In the genomic region with DNA sequence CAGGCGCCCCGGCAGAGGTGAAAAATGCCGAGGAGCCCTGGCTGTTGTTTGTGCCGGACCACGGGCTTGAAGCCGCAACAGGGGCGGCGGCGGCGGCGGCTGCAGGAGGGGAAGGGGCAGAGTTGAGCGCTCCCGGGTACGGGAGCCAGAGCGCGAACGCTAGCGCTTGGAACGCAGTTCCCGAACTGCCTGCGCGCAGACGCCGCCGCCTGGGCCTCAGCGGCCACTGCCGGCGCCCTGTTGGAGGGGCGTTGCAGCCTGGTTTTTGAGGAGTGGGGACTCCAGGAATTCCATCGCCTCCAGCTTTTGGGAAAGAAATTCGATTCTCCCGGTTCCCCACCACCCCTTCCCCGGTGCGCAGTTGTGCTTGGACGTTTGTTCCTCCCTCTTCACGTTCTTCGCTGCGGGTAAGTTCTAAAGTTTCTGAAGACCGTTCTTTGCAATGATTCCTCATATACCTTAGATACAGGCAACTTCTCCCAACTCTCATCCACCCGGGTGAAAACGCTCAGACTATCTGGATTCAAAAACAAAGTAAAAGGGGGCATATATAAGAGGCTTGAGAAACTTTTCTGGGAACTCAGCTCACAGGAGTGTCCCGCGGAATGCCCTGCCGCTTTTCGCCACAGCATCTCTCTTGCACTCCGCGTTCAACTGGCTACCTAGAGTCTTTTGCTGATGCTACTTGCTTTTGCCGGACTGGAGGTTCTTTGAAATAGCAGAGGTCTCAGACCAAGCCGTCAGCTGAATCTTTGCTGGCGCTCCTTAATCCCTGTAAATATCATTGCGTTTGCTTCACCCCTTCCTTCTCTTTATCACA, we compare ENCODE assay signal across 8 cellular contexts. TPM values are rescaled to one million over a fixed set of nuclear protein-coding genes. Genes with fewer than 3 reads are reported as not detected.
DNase-seq lines count a peak whose midpoint lies in the region; ATAC-seq and TF ChIP-seq lines count a peak whose summit lies in the region.

No MANE protein-coding gene starts in this region.

- WGBS in right lobe of liver (ENCODE audit: insufficient coverage, low coverage, low lambda C conversion rate, missing lambda C conversion rate), result under 1% methylated on average over 16 of the region's 51 CpGs
- WGBS in stomach, 5 donors, result 0 to 1% (median 1%) methylated on average over 23 to 51 of the region's 51 CpGs

- intact Hi-C loops in Caco-2 (cut with micrococcal nuclease; ENCODE audit: unreplicated experiment), result loop anchor here (10.0 kb wide), 1 partner anchor 279 kb away; no protein-coding TSS in a partner anchor
- intact Hi-C loops in right lobe of liver (cut with DNase I), result loop anchor here in 1 of 2 donors (10.0 kb wide), 1 partner anchor 429 kb away; no protein-coding TSS in a partner anchor
- intact Hi-C loops in stomach (cut with DNase I; ENCODE audit: low total_unique reads), result no loop called here

- POLR2A ChIA-PET in Caco-2 (lab: Charles Lee), result no interaction called here

- H3K9me3 ChIP-seq in Caco-2 (no peaks in the 10 kb centered on the region), HAP-1 (peaks cover 11% of the 10 kb centered on the region), SK-N-MC (ENCODE audit: low read depth, low read length) (no peaks in the 10 kb centered on the region; the same call in 1 of the 2 replicates), duodenal mucosa (ENCODE audit: control insufficient read depth in 1 of 2, low read length in 2 of 2) (no peaks in the 10 kb centered on the region), right lobe of liver (no peaks in the 10 kb centered on the region), stomach (no peaks in the 10 kb centered on the region)

- CTCF ChIA-PET in Caco-2 (lab: Charles Lee), result no interaction called here

- H3K27ac ChIP-seq in SK-N-MC (peak overlapping the region; percentile 96), duodenal mucosa (ENCODE audit: low read depth, low read length) (peak overlapping the region; percentile 73), right lobe of liver (peak overlapping the region; percentile 91 to 93 (median 92)), stomach (peak overlapping the region; percentile 75 to 93 (median 85))

- H3K4me1 Mint-ChIP-seq in Caco-2 (ENCODE audit: low read depth, unreplicated experiment), result no peaks in the 10 kb centered on the region

- H3K9ac ChIP-seq in SK-N-MC (ENCODE audit: insufficient read length) (peak overlapping the region; percentile 96), duodenal mucosa (ENCODE audit: low read depth in 1 of 2, low read length in 2 of 2) (peak overlapping the region; percentile 32 to 45)

- H3K4me1 ChIP-seq in Caco-2 (0 out of 2 replicates have a peak, but pooled peaks cover 7% of the 10 kb centered on the region), HAP-1 (peaks cover 13% of the 10 kb centered on the region), duodenal mucosa (ENCODE audit: control insufficient read depth in 1 of 2, insufficient read depth in 2 of 2, low read length in 2 of 2) (peaks cover 5 to 12% of the 10 kb centered on the region in 2 donors), right lobe of liver (peaks cover 0 to 20% (median 0%) of the 10 kb centered on the region in 4 donors), stomach (peaks cover 14 to 55% (median 46%) of the 10 kb centered on the region in 4 donors)

- no peaks in the 10 kb centered on the region for H3K36me3 ChIP-seq in Caco-2 (ENCODE audit: control insufficient read depth, insufficient read depth, low read length)
- H3K36me3 ChIP-seq in HAP-1 (replicated peaks), result no peaks in the 10 kb centered on the region; the same call in none of the 2 replicates
- peaks cover 51% of the 10 kb centered on the region for H3K36me3 ChIP-seq in SK-N-MC (ENCODE audit: insufficient read depth, low read length)
- H3K36me3 ChIP-seq in duodenal mucosa (ENCODE audit: control insufficient read depth in 1 of 2, insufficient read depth in 2 of 2, low read length in 2 of 2), result no peaks in the 10 kb centered on the region
- H3K36me3 ChIP-seq in right lobe of liver, result no peaks in the 10 kb centered on the region
- no peaks in the 10 kb centered on the region for H3K36me3 ChIP-seq in stomach

- peaks cover 12% of the 10 kb centered on the region for H3K36me3 Mint-ChIP-seq in Caco-2 (ENCODE audit: insufficient read depth, unreplicated experiment)

- no peaks in the 10 kb centered on the region for H3K27me3 ChIP-seq in Caco-2 (replicated peaks; ENCODE audit: control insufficient read depth, insufficient read depth, low read length)
- H3K27me3 ChIP-seq in HAP-1 (ENCODE audit: low read depth), result no peaks in the 10 kb centered on the region
- H3K27me3 ChIP-seq in duodenal mucosa (ENCODE audit: control insufficient read depth in 1 of 2, insufficient read depth in 2 of 2, low read length in 2 of 2), result peaks cover 27 to 29% of the 10 kb centered on the region in 2 donors
- H3K27me3 ChIP-seq in right lobe of liver, result no peaks in the 10 kb centered on the region
- peaks cover 0 to 41% (median 19%) of the 10 kb centered on the region in 3 donors for H3K27me3 ChIP-seq in stomach

- no peaks in the 10 kb centered on the region for H3K27me3 Mint-ChIP-seq in Caco-2 (ENCODE audit: insufficient read depth, unreplicated experiment)

- H3K4me3 ChIP-seq in Caco-2 (ENCODE audit: low read depth, low read length) (peak overlapping the region; percentile 47), HAP-1 (peak overlapping the region; percentile 72), SK-N-MC (peak overlapping the region; percentile 89), duodenal mucosa (ENCODE audit: low read depth in 1 of 2, low read length in 2 of 2) (peak overlapping the region; percentile 81 to 85), right lobe of liver (peak overlapping the region; percentile 70 to 76 (median 70)), stomach (peak overlapping the region; percentile 73 to 80 (median 79))

- H3K4me3 Mint-ChIP-seq in Caco-2 (ENCODE audit: unreplicated experiment), result peak overlapping the region; percentile 79

- DNase-seq in Caco-2, result peak in 1 of 2 experiments; percentile 19
- peak; percentile 52 to 72 for DNase-seq in HAP-1 (ENCODE audit: low spot score in 2 of 2)
- no peak for DNase-seq in SK-N-MC (ENCODE audit: low read depth, low spot score)
- DNase-seq in right lobe of liver, result peak; percentile 65 to 72 (median 66)
- DNase-seq in stomach, result peak; percentile 31

- BruUV-seq in Caco-2 (replicated peaks; lab: Mats Ljungman, UMichigan), result no TSS peak

- TF ChIP-seq EP300 in stomach (IDR thresholded peaks at IDR 0.05), result no peak

- TF ChIP-seq CTCF in Caco-2 (IDR thresholded peaks at IDR 0.05; ENCODE audit: insufficient read depth in 1 of 2, low read depth in 1 of 2, low read length in 1 of 2, severe bottlenecking in 1 of 2, unreplicated experiment in 1 of 2) (no peak), right lobe of liver (IDR thresholded peaks at IDR 0.05) (peak in 3 of 4 donors; percentile 10 to 31 (median 26)), stomach (IDR thresholded peaks at IDR 0.05) (peak in 1 of 7 experiments; percentile 9)

- in situ Hi-C loops in HAP-1 (cut with MboI; ENCODE audit: low sequenced_read_pairs), result loop anchor here (10.0 to 25.0 kb wide), 3 partner anchors 429 to 1272 kb away; no protein-coding TSS in a partner anchor

- ATAC-seq in right lobe of liver (peak; percentile 46 to 56 (median 48)), GM21447 (IDR thresholded peaks at IDR 0.05; ENCODE audit: unreplicated experiment) (no peak), GM18858 (IDR thresholded peaks at IDR 0.05; ENCODE audit: unreplicated experiment) (no peak)

- no peak overlapping the region for H3K27ac Mint-ChIP-seq in Caco-2 (ENCODE audit: unreplicated experiment)

- TF ChIP-seq POLR2A in right lobe of liver (IDR thresholded peaks at IDR 0.05), result no peak
- no peak for TF ChIP-seq POLR2A in stomach (IDR thresholded peaks at IDR 0.05)

- H3K9me3 Mint-ChIP-seq in Caco-2 (ENCODE audit: unreplicated experiment), result no peaks in the 10 kb centered on the region

RNA-seq across cellular contexts. Expression of gene FAT4, which starts 1.0 kb away (rescaled TPM):
- total RNA-seq in Caco-2 (2022), result 0.05 TPM in 1 of 2 replicates, not detected in the other
- total RNA-seq in right lobe of liver, result 1 to 10 TPM; 2.8 to 4.6 (median 3.6) TPM
- total RNA-seq in stomach, result 10 to 100 TPM in 2 of 5 donors, 1 to 10 TPM in 3; 6.7 to 76.7 (median 8.4) TPM
- under 1 TPM; 0.46 to 0.56 (median 0.50) TPM for polyA plus RNA-seq in stomach

Comparison
In these comparisons a context has a peak if more than half of its experiments do, and no peak if none do; other contexts are left out.
1. CTCF ChIP-seq: peak in right lobe of liver (3 of 4); none in Caco-2 (0 of 2).
2. ATAC-seq: peak in right lobe of liver (4 of 4); none in GM21447 (single experiment) and GM18858 (single experiment).
3. Peak in every context shown above with its lines, with median percentiles within 50 percentile points of each other: H3K4me3 ChIP-seq and H3K27ac ChIP-seq.